Comparison of ENCODE assay signal across 8 cellular contexts in genomic region chr5:135399838-135400542, GRCh38. TPM values are rescaled to one million over a fixed set of nuclear protein-coding genes. Genes with fewer than 3 reads are reported as not detected.
DNase-seq lines count a peak whose midpoint lies in the region; ATAC-seq and TF ChIP-seq lines count a peak whose summit lies in the region.

No MANE protein-coding gene starts in this region.

- H3K4me1 Mint-ChIP-seq in T-helper 1 cell treated with Interleukin-12 subunit alpha and Interleukin-12 subunit beta and Interleukin-4 antibody, amounts not matched to agents 30 μg/mL and 1 μg/mL, for 36 hours (ENCODE audit: low read depth): peaks cover 36% of the 10 kb centered on the region
- peaks cover 45% of the 10 kb centered on the region for H3K4me1 Mint-ChIP-seq in activated B cell treated with CpG ODN at 0.5 μM for 24 hours

- H3K27me3 Mint-ChIP-seq in T-helper 1 cell treated with Interleukin-12 subunit alpha and Interleukin-12 subunit beta and Interleukin-4 antibody, amounts not matched to agents 30 μg/mL and 1 μg/mL, for 36 hours (ENCODE audit: low read depth): peaks cover 22% of the 10 kb centered on the region
- no peaks in the 10 kb centered on the region for H3K27me3 Mint-ChIP-seq in activated B cell treated with CpG ODN at 0.5 μM for 24 hours

- intact Hi-C loops in activated B cell treated with CpG ODN at 0.5 μM for 24 hours (cut with micrococcal nuclease): loop anchor here (10.0 kb wide), 1 partner anchor 345 kb away; no protein-coding TSS in a partner anchor

- no peak overlapping the region for H3K27ac ChIP-seq in iPS-18a (ENCODE audit: low read length)
- H3K27ac ChIP-seq in stomach smooth muscle (ENCODE audit: low read length): no peak overlapping the region

- ATAC-seq in activated B cell treated with CpG ODN at 0.5 μM for 24 hours (ENCODE audit: low read depth) (no peak), GM18498 (IDR thresholded peaks at IDR 0.05; ENCODE audit: unreplicated experiment) (no peak)

- peak overlapping the region; percentile 72 for H3K4me3 ChIP-seq in iPS-18a (ENCODE audit: low read length)
- peak overlapping the region; percentile 49 to 96 for H3K4me3 ChIP-seq in stomach smooth muscle (ENCODE audit: low read length in 2 of 2)

- peaks cover 12% of the 10 kb centered on the region for H3K36me3 Mint-ChIP-seq in T-helper 1 cell treated with Interleukin-12 subunit alpha and Interleukin-12 subunit beta and Interleukin-4 antibody, amounts not matched to agents 30 μg/mL and 1 μg/mL, for 36 hours (ENCODE audit: low read depth)
- H3K36me3 Mint-ChIP-seq in activated B cell treated with CpG ODN at 0.5 μM for 24 hours (ENCODE audit: low read depth): peaks cover 3% of the 10 kb centered on the region

- CTCF ChIA-PET in activated B cell treated with CpG ODN at 0.5 μM for 24 hours (lab: Charles Lee): no interaction called here

- H3K27ac Mint-ChIP-seq in T-helper 1 cell treated with Interleukin-12 subunit alpha and Interleukin-12 subunit beta and Interleukin-4 antibody, amounts not matched to agents 30 μg/mL and 1 μg/mL, for 36 hours: peak overlapping the region; percentile 98
- H3K27ac Mint-ChIP-seq in activated B cell treated with CpG ODN at 0.5 μM for 24 hours: peak overlapping the region; percentile 89

- H3K9me3 ChIP-seq in iPS-18a (ENCODE audit: control insufficient read depth, low read depth, low read length) (no peaks in the 10 kb centered on the region), stomach smooth muscle (ENCODE audit: control insufficient read depth in 2 of 2, low read length in 2 of 2) (no peaks in the 10 kb centered on the region)

- POLR2A ChIA-PET in activated B cell treated with CpG ODN at 0.5 μM for 24 hours (lab: Charles Lee): no interaction called here

- H3K36me3 ChIP-seq in iPS-18a (ENCODE audit: control insufficient read depth, low read depth, low read length) (no peaks in the 10 kb centered on the region), stomach smooth muscle (ENCODE audit: control insufficient read depth in 2 of 2, insufficient read depth in 2 of 2, low read length in 2 of 2) (no peaks in the 10 kb centered on the region)

- H3K9ac ChIP-seq in iPS-18a (ENCODE audit: low read length): peak overlapping the region; percentile 71
- peak overlapping the region; percentile 93 for H3K9ac ChIP-seq in stomach smooth muscle (ENCODE audit: low read length in 2 of 2)

- TF ChIP-seq CTCF in activated B cell treated with CpG ODN at 0.5 μM for 24 hours (IDR thresholded peaks at IDR 0.05): no peak

- DNase-seq in T-helper 1 cell (no peak), activated B cell treated with CpG ODN at 0.5 μM for 24 hours (no peak), NCI-H146 treated with DMSO at 0.1 percent for 48 hours (lab: John Stamatoyannopoulos, UW; ENCODE audit: unreplicated experiment) (no peak), DMS79 (lab: John Stamatoyannopoulos, UW) (no peak)

- peaks cover 2% of the 10 kb centered on the region for H3K9me3 Mint-ChIP-seq in T-helper 1 cell treated with Interleukin-12 subunit alpha and Interleukin-12 subunit beta and Interleukin-4 antibody, amounts not matched to agents 30 μg/mL and 1 μg/mL, for 36 hours
- H3K9me3 Mint-ChIP-seq in activated B cell treated with CpG ODN at 0.5 μM for 24 hours: peaks cover under 1% of the 10 kb centered on the region

- H3K4me3 Mint-ChIP-seq in T-helper 1 cell treated with Interleukin-12 subunit alpha and Interleukin-12 subunit beta and Interleukin-4 antibody, amounts not matched to agents 30 μg/mL and 1 μg/mL, for 36 hours: peak overlapping the region; percentile 94
- peak overlapping the region; percentile 89 for H3K4me3 Mint-ChIP-seq in activated B cell treated with CpG ODN at 0.5 μM for 24 hours

- peaks cover 35% of the 10 kb centered on the region for H3K4me1 ChIP-seq in iPS-18a (ENCODE audit: control insufficient read depth, low read depth, low read length)
- peaks cover 32% of the 10 kb centered on the region for H3K4me1 ChIP-seq in stomach smooth muscle (ENCODE audit: control insufficient read depth, insufficient read depth, low read length)

- H3K27me3 ChIP-seq in iPS-18a (ENCODE audit: control insufficient read depth, insufficient read depth, low read length): peaks cover 55% of the 10 kb centered on the region
- H3K27me3 ChIP-seq in stomach smooth muscle (ENCODE audit: control insufficient read depth in 1 of 2, insufficient read depth in 2 of 2, low read length in 2 of 2): no peaks in the 10 kb centered on the region

RNA-seq across cellular contexts. Expression of gene MACROH2A1, which starts 1.0 kb away (rescaled TPM):
- total RNA-seq in activated B cell treated with CpG ODN at 0.5 μM for 24 hours: 115 and 125 TPM in 2 replicates

RNA-seq across cellular contexts. Expression of gene DCANP1, which starts 47.2 kb away (rescaled TPM):
- total RNA-seq in activated B cell treated with CpG ODN at 0.5 μM for 24 hours: not detected in 2 replicates

RNA-seq across cellular contexts. Expression of gene TIFAB, which starts 52.2 kb away (rescaled TPM):
- not detected in 2 replicates for total RNA-seq in activated B cell treated with CpG ODN at 0.5 μM for 24 hours
